In the genomic region with DNA sequence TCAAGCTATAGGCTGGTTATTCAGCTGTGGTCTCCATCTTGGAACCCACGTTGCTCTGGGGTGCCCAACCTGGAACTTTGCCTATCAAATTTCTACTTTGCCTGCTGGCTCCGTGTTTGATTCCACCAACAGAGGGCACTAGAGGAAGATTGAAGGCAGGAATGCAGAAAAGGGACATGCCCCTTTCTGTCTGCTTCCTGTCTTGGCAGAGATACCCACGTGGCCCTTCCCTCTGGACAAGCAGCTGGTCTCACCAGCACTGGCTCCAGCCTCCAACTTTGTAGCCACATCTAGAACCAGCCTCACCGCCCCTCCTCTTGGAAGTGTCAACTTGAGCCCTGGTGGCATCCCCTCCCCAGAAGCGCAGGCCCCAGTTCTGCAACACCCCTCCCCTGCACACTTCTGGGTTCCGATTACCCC, we compare ENCODE assay signal across 8 cellular contexts. TPM values are rescaled to one million over a fixed set of nuclear protein-coding genes. Genes with fewer than 3 reads are reported as not detected.
DNase-seq lines count a peak whose midpoint lies in the region; ATAC-seq lines count a peak whose summit lies in the region.

No MANE protein-coding gene starts in this region.

- no peaks in the 10 kb centered on the region for H3K36me3 ChIP-seq in SJSA1

- H3K4me1 ChIP-seq in SJSA1 (replicated peaks) (peaks cover 3% of the 10 kb centered on the region; the same call in 1 of the 2 replicates), right cardiac atrium (ENCODE audit: control insufficient read depth, insufficient read depth, low read length) (no peaks in the 10 kb centered on the region)

- in situ Hi-C loops in Caki2 (cut with HindIII; ENCODE audit: low pct_unique_long_range_greater_than_20kb, low sequenced_read_pairs), result no loop called here

- no peak overlapping the region for H3K4me3 ChIP-seq in Jurkat, Clone E6-1 (ENCODE audit: low read length)
- H3K4me3 ChIP-seq in SJSA1 (no peak overlapping the region), right cardiac atrium (ENCODE audit: low read length) (no peak overlapping the region)

- no peaks in the 10 kb centered on the region for H3K27me3 ChIP-seq in SJSA1 (replicated peaks)
- H3K27me3 ChIP-seq in right cardiac atrium (ENCODE audit: control insufficient read depth, insufficient read depth), result no peaks in the 10 kb centered on the region

- intact Hi-C loops in right cardiac atrium (cut with DNase I), result no loop called here

- 55% methylated on average over 6 of the region's 6 CpGs for WGBS in right cardiac atrium

- H3K27ac ChIP-seq in SJSA1, result no peak overlapping the region
- no peak overlapping the region for H3K27ac ChIP-seq in right cardiac atrium (ENCODE audit: low read length)

- ATAC-seq in right cardiac atrium (peak; percentile 43 to 67), GM19455 (IDR thresholded peaks at IDR 0.05; ENCODE audit: unreplicated experiment) (no peak)

- DNase-seq in Caki2 (ENCODE audit: low read depth), result peak; percentile 54
- DNase-seq in Jurkat, Clone E6-1 (ENCODE audit: low read depth, low spot score), result peak; percentile 83
- DNase-seq in SJSA1 (ENCODE audit: low read depth in 1 of 2, low spot score in 2 of 2), result peak; percentile 57 to 71
- DNase-seq in activated effector memory CD4-positive, alpha-beta T cell treated with Interleukin-2 at 50 U/mL for 16 hours, result peak; percentile 18
- DNase-seq in right cardiac atrium, result peak; percentile 47 to 66 (median 62)
- peak; percentile 8 to 39 for DNase-seq in stimulated activated CD4-positive, alpha-beta T cell treated with anti-CD3 and anti-CD28 coated beads, Interleukin-1b, Interleukin-23, amount 100 ng/mL, for 1 hour (ENCODE audit: low read depth in 2 of 2)
- no peak for DNase-seq in NCI-H1105 treated with DMSO at 0.1 percent for 48 hours (lab: John Stamatoyannopoulos, UW)

- no peaks in the 10 kb centered on the region for H3K9me3 ChIP-seq in SJSA1 (replicated peaks)
- H3K9me3 ChIP-seq in right cardiac atrium (ENCODE audit: control insufficient read depth, low read length), result no peaks in the 10 kb centered on the region

RNA-seq across cellular contexts. Expression of a gene that starts 52.1 kb away (rescaled TPM):
- 2.1 and 2.6 TPM in 2 replicates for total RNA-seq in Caki2 (2014; rRNA removed; shearing (Covaris generic); ENCODE audit: low replicate concordance)
- polyA plus RNA-seq in Jurkat, Clone E6-1 (2012; ENCODE audit: insufficient read depth, insufficient read length), result 5.1 TPM
- total RNA-seq in SJSA1 (2014; rRNA removed; shearing (Covaris generic)), result 5.2 and 6.5 TPM in 2 replicates
- 10 to 100 TPM; 15.2 to 17.1 (median 15.9) TPM for total RNA-seq in right cardiac atrium
- polyA plus RNA-seq in right cardiac atrium, result 14.9 TPM
